ENCODE assay signal across 9 cellular contexts in the genomic region with DNA sequence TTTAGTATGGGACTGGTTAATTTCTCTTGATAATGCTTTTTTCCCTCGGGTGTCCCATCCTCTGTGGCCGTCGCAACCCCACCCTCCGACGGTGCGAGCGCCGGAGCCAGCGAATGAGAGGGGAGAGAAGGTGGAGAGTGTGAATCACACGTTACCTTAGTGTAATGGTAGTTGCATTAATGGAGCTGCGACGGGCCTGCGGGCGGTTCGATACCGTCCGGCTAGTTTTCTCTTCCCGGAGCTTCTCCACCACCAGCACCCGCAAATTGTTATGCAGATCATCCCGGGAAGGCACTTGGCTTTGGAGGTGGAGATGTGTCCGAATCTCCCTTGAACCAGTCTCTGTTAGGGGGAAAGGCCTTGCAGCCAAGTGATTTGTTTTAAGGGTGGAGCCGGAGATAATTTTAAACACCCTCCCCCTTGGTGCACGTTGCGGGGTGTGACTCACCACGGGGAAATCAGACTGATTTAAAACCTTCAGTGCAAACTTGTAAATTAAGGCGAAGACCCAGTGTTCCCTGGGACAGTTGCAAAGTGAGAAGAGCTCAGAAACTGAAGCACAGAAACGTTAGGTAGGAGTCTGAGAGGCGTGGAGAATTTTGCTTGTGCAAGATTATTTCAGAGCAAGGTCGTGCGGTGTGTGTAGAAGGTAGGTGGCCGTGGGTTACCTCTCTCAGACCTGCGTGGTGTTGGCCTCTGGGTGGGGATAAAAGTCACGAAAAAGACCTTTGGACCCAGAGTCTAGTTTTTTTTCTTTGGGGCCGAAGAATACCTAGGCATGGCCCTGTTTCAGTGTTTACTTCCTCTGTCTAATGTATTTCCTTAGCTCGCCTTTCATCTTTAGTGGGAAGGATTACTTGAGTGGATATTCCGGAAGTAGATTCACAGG. TPM values are rescaled to one million over a fixed set of nuclear protein-coding genes. Genes with fewer than 3 reads are reported as not detected.
DNase-seq lines count a peak whose midpoint lies in the region; ATAC-seq and TF ChIP-seq lines count a peak whose summit lies in the region.
"Had no signal": no experiment of that assay in that cellular context is flagged by ENCODE, and none has a peak within 500 bp of the region (broad histone marks: within the 10 kb centered on the region; RNA-seq: fewer than 3 reads in every experiment).

No MANE protein-coding gene starts in this region.

- H3K79me2 ChIP-seq in parathyroid adenoma: no peaks in the 10 kb centered on the region

- no peaks in the 10 kb centered on the region for H4K20me1 ChIP-seq in BLaER1

- H3K36me3 ChIP-seq in BLaER1 (peaks cover 6% of the 10 kb centered on the region), parathyroid adenoma (ENCODE audit: control insufficient read depth, insufficient read depth, low read length) (no peaks in the 10 kb centered on the region)

- peak; percentile 27 for ATAC-seq in GM19324 (IDR thresholded peaks at IDR 0.05; ENCODE audit: low FRiP score, unreplicated experiment)
- ATAC-seq in HG03442 (IDR thresholded peaks at IDR 0.05; ENCODE audit: unreplicated experiment): peak; percentile 28

- H3K9me3 ChIP-seq in BLaER1 (no peaks in the 10 kb centered on the region), parathyroid adenoma (ENCODE audit: control insufficient read depth, low read length) (no peaks in the 10 kb centered on the region)

- H3K9ac ChIP-seq in BLaER1: peak overlapping the region; percentile 92
- no peak overlapping the region for H3K9ac ChIP-seq in parathyroid adenoma

- H3K27me3 Mint-ChIP-seq in glutamatergic neuron (ENCODE audit: unreplicated experiment): peaks cover 8% of the 10 kb centered on the region
- no peaks in the 10 kb centered on the region for H3K27me3 Mint-ChIP-seq in type B pancreatic cell

- H3K4me3 Mint-ChIP-seq in glutamatergic neuron (ENCODE audit: unreplicated experiment): peak overlapping the region; percentile 89
- peak overlapping the region; percentile 93 for H3K4me3 Mint-ChIP-seq in type B pancreatic cell

- H3K4me2 ChIP-seq in BLaER1 (peak overlapping the region; percentile 94), parathyroid adenoma (ENCODE audit: low read length) (peak overlapping the region; percentile 92)

- H3K4me3 ChIP-seq in BLaER1 (peak overlapping the region; percentile 95), parathyroid adenoma (ENCODE audit: low read depth, low read length) (peak overlapping the region; percentile 88)

- H3K36me3 Mint-ChIP-seq in glutamatergic neuron (ENCODE audit: unreplicated experiment) (no peaks in the 10 kb centered on the region), type B pancreatic cell (no peaks in the 10 kb centered on the region)

- DNase-seq in SHP77 treated with DMSO at 0.1 percent for 48 hours (lab: John Stamatoyannopoulos, UW) (peak; percentile 55), activated gamma-delta T cell treated with Interleukin-2 at 50 U/mL for 16 hours (peak; percentile 67), glutamatergic neuron (peak; percentile 21), type B pancreatic cell (ENCODE audit: extremely low spot score, unreplicated experiment) (no peak)

- H3K4me1 Mint-ChIP-seq in glutamatergic neuron (ENCODE audit: low read depth, unreplicated experiment) (peaks cover 8% of the 10 kb centered on the region), type B pancreatic cell (ENCODE audit: unreplicated experiment) (peaks cover 35% of the 10 kb centered on the region)

- H3K27me3 ChIP-seq in BLaER1 (no peaks in the 10 kb centered on the region), parathyroid adenoma (ENCODE audit: control insufficient read depth, insufficient read depth, low read length) (no peaks in the 10 kb centered on the region)

- no peak for TF ChIP-seq CTCF in glutamatergic neuron (IDR thresholded peaks at IDR 0.05; ENCODE audit: partially characterized antibody, unreplicated experiment)
- TF ChIP-seq CTCF in parathyroid adenoma (IDR thresholded peaks at IDR 0.05): no peak
- no peak for TF ChIP-seq CTCF in type B pancreatic cell (conservative IDR thresholded peaks at IDR 0.05)

- H3K9me3 Mint-ChIP-seq in glutamatergic neuron (ENCODE audit: unreplicated experiment) (peaks cover 3% of the 10 kb centered on the region), type B pancreatic cell (no peaks in the 10 kb centered on the region)

- H3K27ac ChIP-seq in BLaER1 (peak overlapping the region; percentile 91), parathyroid adenoma (peak overlapping the region; percentile 87)

- peak overlapping the region; percentile 39 for H3K27ac Mint-ChIP-seq in glutamatergic neuron (ENCODE audit: unreplicated experiment)
- peak overlapping the region; percentile 96 for H3K27ac Mint-ChIP-seq in type B pancreatic cell

- H2AFZ ChIP-seq in parathyroid adenoma: peak overlapping the region; percentile 87

- H3K4me1 ChIP-seq in BLaER1 (peaks cover 46% of the 10 kb centered on the region), parathyroid adenoma (peaks cover 5% of the 10 kb centered on the region)

RNA-seq across cellular contexts. Expression of a gene that starts 1.3 kb away (rescaled TPM):
- total RNA-seq in glutamatergic neuron (ENCODE audit: unreplicated experiment) (42.5 TPM), type B pancreatic cell (ENCODE audit: low replicate concordance) (39.7 and 55.8 TPM in 2 replicates)

RNA-seq across cellular contexts. Expression of a gene that starts 43.9 kb away (rescaled TPM):
- total RNA-seq in glutamatergic neuron (ENCODE audit: unreplicated experiment) (not detected), type B pancreatic cell (ENCODE audit: low replicate concordance) (1.3 and 2.5 TPM in 2 replicates)
- total RNA-seq: T-helper 2 cell treated with Interferon-gamma antibody and Interleukin-4, amounts not matched to agents 100 ng/mL and 5 ng/mL, for 36 hours had no signal
